In genomic region chr4:67575232-67575888, GRCh38 we compare ENCODE assay signal across 1 cellular context.
TF ChIP-seq lines count a peak whose summit lies in the region.

No MANE protein-coding gene starts in this region.

TF ChIP-seq in GM12878, 131 proteins besides CTCF, POLR2A, EP300 and RAD21 (continued from another document):
- TF ChIP-seq ELK1 (IDR thresholded peaks at IDR 0.05; ENCODE audit: low read depth, low read length) = no peak
- no peak for TF ChIP-seq ZNF274 (IDR thresholded peaks at IDR 0.05; ENCODE audit: insufficient read depth, insufficient read length)
- TF ChIP-seq BACH1 (IDR thresholded peaks at IDR 0.05; ENCODE audit: borderline replicate concordance) = 0 out of 2 replicates have a peak, but pooled peaks have one; percentile 24
- TF ChIP-seq CHD1 (IDR thresholded peaks at IDR 0.05; ENCODE audit: low read depth, low read length) = no peak
- TF ChIP-seq FOS (IDR thresholded peaks at IDR 0.05; ENCODE audit: borderline replicate concordance, extremely low read depth, insufficient read length) = no peak
- no peak for TF ChIP-seq TCF7 (IDR thresholded peaks at IDR 0.05; ENCODE audit: borderline replicate concordance)
- TF ChIP-seq LARP7 (IDR thresholded peaks at IDR 0.05) = no peak
